Comparison of ENCODE assay signal across 8 cellular contexts in genomic region chr15:63048115-63048985, GRCh38. TPM values are rescaled to one million over a fixed set of nuclear protein-coding genes. Genes with fewer than 3 reads are reported as not detected.
DNase-seq lines count a peak whose midpoint lies in the region; ATAC-seq and TF ChIP-seq lines count a peak whose summit lies in the region.

No MANE protein-coding gene starts in this region.

- RAD21 ChIA-PET in HCT116 (lab: Charles Lee; ENCODE audit: low non-redundant PET in 1 of 2, low total read pairs in 2 of 2, uncharacterized antibody in 2 of 2, unreplicated experiment in 2 of 2): interaction anchor here in 1 of 2 experiments (1.5 kb wide), 1 partner anchor 45 kb away, joined by 3 read pairs; no protein-coding TSS in a partner anchor

- no peaks in the 10 kb centered on the region for H3K9me3 Mint-ChIP-seq in activated naive CD4-positive, alpha-beta T cell treated with anti-CD3 and anti-CD28 coated beads for 36 hours

- POLR2A ChIA-PET in HCT116 (lab: Charles Lee): interaction anchor here (1.2 to 1.8 kb wide), 2 partner anchors 29 to 152 kb away, joined by 3 to 6 read pairs; no protein-coding TSS in a partner anchor

- no peaks in the 10 kb centered on the region for H3K9me2 ChIP-seq in HCT116 (ENCODE audit: insufficient read depth)
- H3K9me2 ChIP-seq in MM.1S (replicated peaks; ENCODE audit: insufficient read depth, low read length): no peaks in the 10 kb centered on the region

- peaks cover 29% of the 10 kb centered on the region for H3K27me3 Mint-ChIP-seq in activated naive CD4-positive, alpha-beta T cell treated with anti-CD3 and anti-CD28 coated beads for 36 hours (ENCODE audit: low read depth)

- TF ChIP-seq CTCF in HCT116 (IDR thresholded peaks at IDR 0.05 in 2 of 3, conservative IDR thresholded peaks at IDR 0.05 in 1 of 3; ENCODE audit: borderline replicate concordance in 1 of 3, insufficient read depth in 1 of 3, low read depth in 2 of 3, low read length in 2 of 3) (peak; percentile 67 to 98 (median 89); a peak in 5 of 6 replicates), MM.1S (IDR thresholded peaks at IDR 0.05; ENCODE audit: low read length) (peak; percentile 86), omental fat pad (IDR thresholded peaks at IDR 0.05) (peak in 2 of 3 donors; percentile 60 to 88)

- H3K79me2 ChIP-seq in HCT116 (ENCODE audit: insufficient read depth, low read length) (no peaks in the 10 kb centered on the region; the same call in 1 of the 2 replicates), MM.1S (ENCODE audit: low read length) (no peaks in the 10 kb centered on the region)

- H2AFZ ChIP-seq in HCT116 (ENCODE audit: low read depth, low read length, poor library complexity, severe bottlenecking) (peak overlapping the region; percentile 84), MM.1S (ENCODE audit: low read length) (peak overlapping the region; percentile 96)

- no peaks in the 10 kb centered on the region for H3K27me3 ChIP-seq in HCT116 (ENCODE audit: insufficient read depth, low read length)
- peaks cover 43% of the 10 kb centered on the region for H3K27me3 ChIP-seq in MM.1S (replicated peaks; ENCODE audit: insufficient read depth, low read length)
- no peaks in the 10 kb centered on the region for H3K27me3 ChIP-seq in SJSA1 (replicated peaks)

- H3K27ac ChIP-seq in HCT116 (ENCODE audit: low read depth, low read length) (peak overlapping the region; percentile 51), MM.1S (ENCODE audit: low read length) (peak overlapping the region; percentile 30; the same call in 1 of the 2 replicates), SJSA1 (peak overlapping the region; percentile 78), temporal lobe (ENCODE audit: low read depth, low read length) (peak overlapping the region; percentile 76)

- no peaks in the 10 kb centered on the region for H3K36me3 Mint-ChIP-seq in activated naive CD4-positive, alpha-beta T cell treated with anti-CD3 and anti-CD28 coated beads for 36 hours (ENCODE audit: low read depth)

- BruUV-seq in HCT116 (replicated peaks; lab: Mats Ljungman, UMichigan): no TSS peak

- ATAC-seq in HCT116: peak; percentile 93
- peak; percentile 93 for ATAC-seq in omental fat pad (ENCODE audit: low FRiP score)

- peak overlapping the region; percentile 40 for H3K27ac Mint-ChIP-seq in activated naive CD4-positive, alpha-beta T cell treated with anti-CD3 and anti-CD28 coated beads for 36 hours

- H3K9ac ChIP-seq in HCT116 (ENCODE audit: low read length): peak overlapping the region; percentile 57
- peak overlapping the region; percentile 59; the same call in 1 of the 2 replicates for H3K9ac ChIP-seq in MM.1S (ENCODE audit: low read length)

- H3K4me3 Mint-ChIP-seq in activated naive CD4-positive, alpha-beta T cell treated with anti-CD3 and anti-CD28 coated beads for 36 hours: peak overlapping the region; percentile 84

- no peak for TF ChIP-seq POLR2A in HCT116 (IDR thresholded peaks at IDR 0.05; ENCODE audit: borderline replicate concordance, extremely low read depth, insufficient read depth, insufficient read length)

- DNase-seq in GM03348 (ENCODE audit: low spot score) (peak; percentile 92), HCT116 (ENCODE audit: low read depth, low spot score) (peak; percentile 70), MM.1S (peak; percentile 88), SJSA1 (ENCODE audit: low read depth in 1 of 2, low spot score in 2 of 2) (peak; percentile 98), germinal center (ENCODE audit: low spot score) (peak; percentile 93), omental fat pad (ENCODE audit: low spot score) (peak; percentile 78)
- DNase-seq in activated naive CD4-positive, alpha-beta T cell treated with anti-CD3 and anti-CD28 coated beads for 36 hours: peak; percentile 84

- H4K20me1 ChIP-seq in HCT116 (ENCODE audit: insufficient read depth) (no peaks in the 10 kb centered on the region), MM.1S (ENCODE audit: insufficient read depth, low read length) (no peaks in the 10 kb centered on the region)

- peaks cover 13 to 39% of the 10 kb centered on the region in 2 experiments for H3K4me1 ChIP-seq in HCT116 (ENCODE audit: control insufficient read depth in 1 of 2, insufficient read depth in 2 of 2, low read length in 2 of 2)
- H3K4me1 ChIP-seq in MM.1S (ENCODE audit: low read length): 0 out of 2 replicates have a peak, but pooled peaks cover 9% of the 10 kb centered on the region
- peaks cover 77% of the 10 kb centered on the region for H3K4me1 ChIP-seq in SJSA1 (replicated peaks)

- peak; percentile 69 for TF ChIP-seq RAD21 in HCT116 (IDR thresholded peaks at IDR 0.05; ENCODE audit: low read depth)

- peaks cover 20% of the 10 kb centered on the region for H3K4me1 Mint-ChIP-seq in activated naive CD4-positive, alpha-beta T cell treated with anti-CD3 and anti-CD28 coated beads for 36 hours (ENCODE audit: low read depth)

- intact Hi-C loops in HCT116 (cut with micrococcal nuclease): loop anchor here (1.0 to 10.0 kb wide), 3 partner anchors 45 to 354 kb away; partner anchors contain the start of gene APH1B
- intact Hi-C loops in activated naive CD4-positive, alpha-beta T cell treated with anti-CD3 and anti-CD28 coated beads for 36 hours (cut with micrococcal nuclease): loop anchor here (1.0 to 5.0 kb wide), 6 partner anchors 45 to 554 kb away; partner anchors contain the start of gene LACTB

- peak overlapping the region; percentile 68 to 77 for H3K4me3 ChIP-seq in HCT116 (replicated peaks in 1 of 2; ENCODE audit: low read depth in 1 of 2, low read length in 2 of 2)
- peak overlapping the region; percentile 90 for H3K4me3 ChIP-seq in MM.1S (ENCODE audit: low read length)
- peak overlapping the region; percentile 75 for H3K4me3 ChIP-seq in SJSA1

- H3K9me3 ChIP-seq in HCT116 (ENCODE audit: control insufficient read depth in 1 of 2, insufficient read depth in 1 of 2, low read depth in 1 of 2, low read length in 2 of 2): no peaks in the 10 kb centered on the region
- no peaks in the 10 kb centered on the region for H3K9me3 ChIP-seq in MM.1S (replicated peaks; ENCODE audit: insufficient read depth, low read length)
- H3K9me3 ChIP-seq in SJSA1 (replicated peaks): no peaks in the 10 kb centered on the region

- H3K4me2 ChIP-seq in HCT116 (ENCODE audit: low read length): peak overlapping the region; percentile 77
- peak overlapping the region; percentile 91 for H3K4me2 ChIP-seq in MM.1S (ENCODE audit: low read depth, low read length)

- peaks cover 8% of the 10 kb centered on the region; the same call in 1 of the 2 replicates for H3F3A ChIP-seq in MM.1S (ENCODE audit: insufficient read depth, low read length)

- CTCF ChIA-PET in HCT116 (lab: Charles Lee): interaction anchor here (0.6 to 2.6 kb wide), 42 partner anchors 9 to 963 kb away, joined by 3 to 22 read pairs (median 4); no protein-coding TSS in a partner anchor
- CTCF ChIA-PET in activated naive CD4-positive, alpha-beta T cell treated with anti-CD3 and anti-CD28 coated beads for 36 hours (lab: Charles Lee): interaction anchor here (0.6 to 3.0 kb wide), 41 partner anchors 8 to 388 kb away, joined by 3 to 38 read pairs (median 4); no protein-coding TSS in a partner anchor

- H3K36me3 ChIP-seq in HCT116 (ENCODE audit: control insufficient read depth in 1 of 2, insufficient read depth in 2 of 2, low read length in 2 of 2) (no peaks in the 10 kb centered on the region), MM.1S (replicated peaks; ENCODE audit: insufficient read depth, low read length) (no peaks in the 10 kb centered on the region), SJSA1 (peaks cover 100% of the 10 kb centered on the region)

TF ChIP-seq in HCT116, 20 proteins besides CTCF, POLR2A, EP300 and RAD21 (continues in another document):
- peak; percentile 39; the same call in 1 of the 2 replicates for TF ChIP-seq SIN3A (IDR thresholded peaks at IDR 0.05; ENCODE audit: low read depth)
- TF ChIP-seq POLR2AphosphoS5 (IDR thresholded peaks at IDR 0.05; ENCODE audit: low read depth, low read length): peak; percentile 58
- TF ChIP-seq EGR1 (IDR thresholded peaks at IDR 0.05; ENCODE audit: low read depth): no peak
- TF ChIP-seq JUND (IDR thresholded peaks at IDR 0.05): no peak
- no peak for TF ChIP-seq ATF3 (IDR thresholded peaks at IDR 0.05)
- no peak for TF ChIP-seq FOSL1 (IDR thresholded peaks at IDR 0.05; ENCODE audit: low read depth)
- TF ChIP-seq MAX (IDR thresholded peaks at IDR 0.05): no peak; the same call in 1 of the 2 replicates
- TF ChIP-seq ZBTB33 (IDR thresholded peaks at IDR 0.05; ENCODE audit: extremely low read depth, insufficient replicate concordance, low read length): no peak
- TF ChIP-seq EZH2phosphoT487 (IDR thresholded peaks at IDR 0.05; ENCODE audit: borderline replicate concordance): no peak
- TF ChIP-seq ELF1 (IDR thresholded peaks at IDR 0.05; ENCODE audit: borderline replicate concordance, low read depth): peak; percentile 57
- peak; percentile 47 for TF ChIP-seq TCF7L2 (IDR thresholded peaks at IDR 0.05; ENCODE audit: borderline replicate concordance, extremely low read depth, insufficient read depth, insufficient read length)
- no peak for TF ChIP-seq EZH2 (IDR thresholded peaks at IDR 0.05)

RNA-seq across cellular contexts. Expression of gene TPM1, which starts 5.8 kb away (rescaled TPM):
- total RNA-seq in HCT116 (2021; ENCODE audit: unreplicated experiment): 22.5 TPM
- polyA plus RNA-seq in HCT116 (2012): 21.6 and 27.5 TPM in 2 replicates
- 1,245 and 1,667 TPM in 2 replicates for total RNA-seq in SJSA1 (2014; rRNA removed; shearing (Covaris generic))
- total RNA-seq in activated naive CD4-positive, alpha-beta T cell treated with anti-CD3 and anti-CD28 coated beads for 36 hours: 10 to 100 TPM; 10.5 to 10.7 TPM
- 100 to 1,000 TPM; 167 to 702 (median 252) TPM for total RNA-seq in omental fat pad
- total RNA-seq in temporal lobe: 80.2 TPM

Comparison
In these comparisons a context has a peak if more than half of its experiments do, and no peak if none do; other contexts are left out.
1. Peak in every context shown above with its lines: DNase-seq, ATAC-seq, H3K4me3 ChIP-seq and H3K27ac ChIP-seq.